ENCODE assay signal across 3 cellular contexts in genomic region chr3:36850743-36851142, GRCh38.
"Had no signal": no experiment of that assay in that cellular context is flagged by ENCODE, and none has a peak within 500 bp of the region (broad histone marks: within the 10 kb centered on the region; RNA-seq: fewer than 3 reads in every experiment).

No MANE protein-coding gene starts in this region.

- ATAC-seq: GM12878 had no signal

- H3K4me3 ChIP-seq: GM12878 had no signal

- DNase-seq: GDM1, GF-D8 had no signal
